Comparison of ENCODE assay signal across 9 cellular contexts in genomic region chr10:98309366-98310355, GRCh38. TPM values are rescaled to one million over a fixed set of nuclear protein-coding genes. Genes with fewer than 3 reads are reported as not detected.
DNase-seq lines count a peak whose midpoint lies in the region; ATAC-seq, FAIRE-seq and TF ChIP-seq lines count a peak whose summit lies in the region.
"Had no signal": no experiment of that assay in that cellular context is flagged by ENCODE, and none has a peak within 500 bp of the region (broad histone marks: within the 10 kb centered on the region; RNA-seq: fewer than 3 reads in every experiment).

No MANE protein-coding gene starts in this region.

- no peak overlapping the region for H3K27ac Mint-ChIP-seq in chondrocyte (ENCODE audit: unreplicated experiment)

- no peaks in the 10 kb centered on the region for H3K79me2 ChIP-seq in OCI-LY3 (ENCODE audit: low read length)
- no peaks in the 10 kb centered on the region for H3K79me2 ChIP-seq in keratinocyte (ENCODE audit: control insufficient read depth, insufficient read depth, low read length)

- no peak overlapping the region for H2AFZ ChIP-seq in OCI-LY3 (ENCODE audit: low read depth, low read length)
- peak overlapping the region; percentile 64 for H2AFZ ChIP-seq in keratinocyte (ENCODE audit: control insufficient read depth, low read length)

- peak; percentile 43 for ATAC-seq in HG02885 (IDR thresholded peaks at IDR 0.05; ENCODE audit: poor library complexity, unreplicated experiment)
- no peak for ATAC-seq in HG02884 (IDR thresholded peaks at IDR 0.05; ENCODE audit: unreplicated experiment)

- H3K9me3 Mint-ChIP-seq in chondrocyte (ENCODE audit: low read depth) = peaks cover 3% of the 10 kb centered on the region
- H3K9me3 Mint-ChIP-seq: T-helper 1 cell treated with Interleukin-12 subunit alpha and Interleukin-12 subunit beta and Interleukin-4 antibody, amounts not matched to agents 30 μg/mL and 1 μg/mL, for 36 hours had no signal

- peak; percentile 59 for FAIRE-seq in keratinocyte (lab: Jason Lieb, UNC)

- dilution Hi-C loops in keratinocyte (cut with MboI; ENCODE audit: extremely low pct_ligation_motif_present, low sequenced_read_pairs) = no loop called here

- in situ Hi-C loops in Caki2 (cut with HindIII; ENCODE audit: low pct_unique_long_range_greater_than_20kb, low sequenced_read_pairs) = no loop called here

- H3K36me3 Mint-ChIP-seq in chondrocyte (ENCODE audit: low read depth) = no peaks in the 10 kb centered on the region

- TF ChIP-seq CTCF in OCI-LY3 (IDR thresholded peaks at IDR 0.05; ENCODE audit: low read depth, low read length) = peak; percentile 42
- TF ChIP-seq CTCF in chondrocyte (IDR thresholded peaks at IDR 0.05) = peak; percentile 93
- TF ChIP-seq CTCF in keratinocyte (optimal IDR thresholded peaks at IDR 0.05 in 1 of 3, IDR thresholded peaks at IDR 0.05 in 1 of 3, conservative IDR thresholded peaks at IDR 0.05 in 1 of 3; ENCODE audit: extremely low read depth in 1 of 3, insufficient read depth in 2 of 3, low read length in 3 of 3) = peak; percentile 77 to 97 (median 91)

- H3K4me2 ChIP-seq in OCI-LY3 (ENCODE audit: low read length) (peak overlapping the region; percentile 42), keratinocyte (ENCODE audit: control insufficient read depth, extremely low read depth, insufficient read depth, low read depth, low read length) (peak overlapping the region; percentile 40)

- H3K27ac ChIP-seq in OCI-LY3 (ENCODE audit: low read length) (no peak overlapping the region), keratinocyte (ENCODE audit: control insufficient read depth, insufficient read depth, low read length) (no peak overlapping the region)

- no peaks in the 10 kb centered on the region for H3K9me1 ChIP-seq in keratinocyte (ENCODE audit: control insufficient read depth, extremely low read depth, insufficient read depth, low read length)

- no peaks in the 10 kb centered on the region for H4K20me1 ChIP-seq in OCI-LY3 (ENCODE audit: insufficient read depth, low read length)
- H4K20me1 ChIP-seq in keratinocyte (ENCODE audit: control insufficient read depth, extremely low read depth, insufficient read depth, low read length) = no peaks in the 10 kb centered on the region

- no peaks in the 10 kb centered on the region for H3K36me3 ChIP-seq in OCI-LY3 (replicated peaks; ENCODE audit: low read depth, low read length)
- no peaks in the 10 kb centered on the region for H3K36me3 ChIP-seq in keratinocyte (ENCODE audit: control insufficient read depth in 2 of 2, extremely low read depth in 1 of 2, insufficient read depth in 2 of 2, low read length in 2 of 2)

- DNase-seq in Caki2 (ENCODE audit: low read depth) (peak; percentile 48), chondrocyte (ENCODE audit: low spot score) (no peak), keratinocyte (ENCODE audit: low read depth, low spot score) (no peak), smooth muscle cell of the brain vasculature (ENCODE audit: low read depth, low spot score) (peak; percentile 50), DMS79 treated with DMSO at 0.1 percent for 48 hours (lab: John Stamatoyannopoulos, UW) (no peak)

- H3K4me3 Mint-ChIP-seq in chondrocyte (ENCODE audit: unreplicated experiment) = peak overlapping the region; percentile 47
- H3K4me3 Mint-ChIP-seq: T-helper 1 cell treated with Interleukin-12 subunit alpha and Interleukin-12 subunit beta and Interleukin-4 antibody, amounts not matched to agents 30 μg/mL and 1 μg/mL, for 36 hours had no signal

- H3K9ac ChIP-seq in OCI-LY3 (ENCODE audit: low read length) = no peak overlapping the region
- no peak overlapping the region for H3K9ac ChIP-seq in keratinocyte (ENCODE audit: control insufficient read depth, extremely low read depth, insufficient read depth, low read length)

- peaks cover 6% of the 10 kb centered on the region for H3K27me3 Mint-ChIP-seq in chondrocyte (ENCODE audit: low read depth)

- H3K27me3 ChIP-seq in OCI-LY3 (ENCODE audit: low read depth, low read length) (0 out of 2 replicates have a peak, but pooled peaks cover 4% of the 10 kb centered on the region), keratinocyte (ENCODE audit: control insufficient read depth, extremely low read depth, insufficient read depth, low read length) (peaks cover 2% of the 10 kb centered on the region)

- no peaks in the 10 kb centered on the region for H3K4me1 ChIP-seq in OCI-LY3 (ENCODE audit: low read length)
- H3K4me1 ChIP-seq in keratinocyte (ENCODE audit: control insufficient read depth, extremely low read depth, insufficient read depth, low read length) = peaks cover 17% of the 10 kb centered on the region

- H3K9me3 ChIP-seq in OCI-LY3 (ENCODE audit: insufficient read depth, low read length) = no peaks in the 10 kb centered on the region
- H3K9me3 ChIP-seq in keratinocyte (ENCODE audit: control insufficient read depth, low read depth, low read length) = no peaks in the 10 kb centered on the region

- peaks cover 14% of the 10 kb centered on the region for H3K4me1 Mint-ChIP-seq in chondrocyte (ENCODE audit: low read depth)

- H3K4me3 ChIP-seq in OCI-LY3 (ENCODE audit: low read length) = peak overlapping the region; percentile 62
- no peak overlapping the region for H3K4me3 ChIP-seq in keratinocyte (ENCODE audit: control insufficient read depth in 2 of 3, extremely low read depth in 1 of 3, insufficient read depth in 2 of 3, low read depth in 1 of 3, low read length in 3 of 3)

RNA-seq across cellular contexts. Expression of gene LOXL4, which starts 41.7 kb away (rescaled TPM):
- total RNA-seq in Caki2 (2014; rRNA removed; shearing (Covaris generic); ENCODE audit: low replicate concordance) = 0.72 and 1.5 TPM in 2 replicates
- 1.7 to 3.2 TPM (median 1.9 TPM) in 3 replicates for total RNA-seq in chondrocyte
- polyA plus RNA-seq in keratinocyte = 0.01 to 0.03 TPM (median 0.01 TPM) in 3 replicates
- not detected for polyA plus RNA-seq in keratinocyte (2011; ENCODE audit: low read depth)
- polyA plus RNA-seq in keratinocyte (2011; cell fraction: cytosol; rRNA removed) = 0.01 TPM in 1 of 2 replicates, not detected in the other
- 0.03 TPM in 1 of 2 replicates, not detected in the other for polyA plus RNA-seq in keratinocyte (2011; cell fraction: nucleus; rRNA removed)
- polyA plus RNA-seq in keratinocyte (2012; ENCODE audit: low replicate concordance) = 0.11 TPM in 1 of 2 replicates, not detected in the other
- polyA minus RNA-seq in keratinocyte = 0.16 TPM in 1 of 3 replicates, not detected in the others
- polyA minus RNA-seq in keratinocyte (2011; cell fraction: cytosol; rRNA and poly(A)+ RNA removed) = not detected
- not detected in 2 replicates for polyA minus RNA-seq in keratinocyte (2011; cell fraction: nucleus; rRNA and poly(A)+ RNA removed)

Comparison
In these comparisons a context has a peak if more than half of its experiments do, and no peak if none do; other contexts are left out.
1. DNase-seq: peak in Caki2 (single experiment) and smooth muscle cell of the brain vasculature (single experiment); none in chondrocyte (single experiment), keratinocyte (single experiment) and DMS79 treated with DMSO at 0.1 percent for 48 hours (single experiment).
2. CTCF ChIP-seq: peak in every context shown above with its lines; median percentile 93 in chondrocyte; 91 in keratinocyte; 42 in OCI-LY3.